2 cellular contexts compared by ENCODE assay signal in genomic region chr15:85598718-85599398, GRCh38.
A peak's percentile ranks its signal among the peaks of the same experiment; 100 is the strongest.
TF ChIP-seq lines count a peak whose summit lies in the region.

No MANE protein-coding gene starts in this region.

TF ChIP-seq in WTC11, 78 proteins besides CTCF, POLR2A, EP300 and RAD21 (continues in another document):
- TF ChIP-seq KAT7 (CRISPR knock-in tag; IDR thresholded peaks at IDR 0.05; ENCODE audit: borderline replicate concordance) (no peak), SP1 (CRISPR knock-in tag; conservative IDR thresholded peaks at IDR 0.05) (no peak), ZBTB21 (CRISPR knock-in tag; IDR thresholded peaks at IDR 0.05; ENCODE audit: borderline replicate concordance) (no peak), AR (CRISPR knock-in tag; IDR thresholded peaks at IDR 0.05) (no peak), GABPB1 (CRISPR knock-in tag; IDR thresholded peaks at IDR 0.05) (no peak), IRF2 (CRISPR knock-in tag; IDR thresholded peaks at IDR 0.05; ENCODE audit: borderline replicate concordance, low read depth) (no peak), ZMAT4 (CRISPR knock-in tag; IDR thresholded peaks at IDR 0.05) (no peak), NFATC4 (CRISPR knock-in tag; IDR thresholded peaks at IDR 0.05) (no peak), GRHL2 (CRISPR knock-in tag; IDR thresholded peaks at IDR 0.05; ENCODE audit: insufficient replicate concordance, severe bottlenecking) (no peak), ZNF317 (CRISPR knock-in tag; IDR thresholded peaks at IDR 0.05; ENCODE audit: borderline replicate concordance, low read depth) (no peak), TP53 (CRISPR knock-in tag; IDR thresholded peaks at IDR 0.05) (no peak), EMX1 (CRISPR knock-in tag; IDR thresholded peaks at IDR 0.05) (no peak)
- TF ChIP-seq, protein P1, sequence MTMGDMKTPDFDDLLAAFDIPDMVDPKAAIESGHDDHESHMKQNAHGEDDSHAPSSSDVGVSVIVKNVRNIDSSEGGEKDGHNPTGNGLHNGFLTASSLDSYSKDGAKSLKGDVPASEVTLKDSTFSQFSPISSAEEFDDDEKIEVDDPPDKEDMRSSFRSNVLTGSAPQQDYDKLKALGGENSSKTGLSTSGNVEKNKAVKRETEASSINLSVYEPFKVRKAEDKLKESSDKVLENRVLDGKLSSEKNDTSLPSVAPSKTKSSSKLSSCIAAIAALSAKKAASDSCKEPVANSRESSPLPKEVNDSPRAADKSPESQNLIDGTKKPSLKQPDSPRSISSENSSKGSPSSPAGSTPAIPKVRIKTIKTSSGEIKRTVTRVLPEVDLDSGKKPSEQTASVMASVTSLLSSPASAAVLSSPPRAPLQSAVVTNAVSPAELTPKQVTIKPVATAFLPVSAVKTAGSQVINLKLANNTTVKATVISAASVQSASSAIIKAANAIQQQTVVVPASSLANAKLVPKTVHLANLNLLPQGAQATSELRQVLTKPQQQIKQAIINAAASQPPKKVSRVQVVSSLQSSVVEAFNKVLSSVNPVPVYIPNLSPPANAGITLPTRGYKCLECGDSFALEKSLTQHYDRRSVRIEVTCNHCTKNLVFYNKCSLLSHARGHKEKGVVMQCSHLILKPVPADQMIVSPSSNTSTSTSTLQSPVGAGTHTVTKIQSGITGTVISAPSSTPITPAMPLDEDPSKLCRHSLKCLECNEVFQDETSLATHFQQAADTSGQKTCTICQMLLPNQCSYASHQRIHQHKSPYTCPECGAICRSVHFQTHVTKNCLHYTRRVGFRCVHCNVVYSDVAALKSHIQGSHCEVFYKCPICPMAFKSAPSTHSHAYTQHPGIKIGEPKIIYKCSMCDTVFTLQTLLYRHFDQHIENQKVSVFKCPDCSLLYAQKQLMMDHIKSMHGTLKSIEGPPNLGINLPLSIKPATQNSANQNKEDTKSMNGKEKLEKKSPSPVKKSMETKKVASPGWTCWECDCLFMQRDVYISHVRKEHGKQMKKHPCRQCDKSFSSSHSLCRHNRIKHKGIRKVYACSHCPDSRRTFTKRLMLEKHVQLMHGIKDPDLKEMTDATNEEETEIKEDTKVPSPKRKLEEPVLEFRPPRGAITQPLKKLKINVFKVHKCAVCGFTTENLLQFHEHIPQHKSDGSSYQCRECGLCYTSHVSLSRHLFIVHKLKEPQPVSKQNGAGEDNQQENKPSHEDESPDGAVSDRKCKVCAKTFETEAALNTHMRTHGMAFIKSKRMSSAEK (CRISPR knock-in tag; IDR thresholded peaks at IDR 0.05; ENCODE audit: borderline replicate concordance): no peak
- TF ChIP-seq, protein P2, sequence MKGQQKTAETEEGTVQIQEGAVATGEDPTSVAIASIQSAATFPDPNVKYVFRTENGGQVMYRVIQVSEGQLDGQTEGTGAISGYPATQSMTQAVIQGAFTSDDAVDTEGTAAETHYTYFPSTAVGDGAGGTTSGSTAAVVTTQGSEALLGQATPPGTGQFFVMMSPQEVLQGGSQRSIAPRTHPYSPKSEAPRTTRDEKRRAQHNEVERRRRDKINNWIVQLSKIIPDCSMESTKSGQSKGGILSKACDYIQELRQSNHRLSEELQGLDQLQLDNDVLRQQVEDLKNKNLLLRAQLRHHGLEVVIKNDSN (CRISPR knock-in tag; IDR thresholded peaks at IDR 0.05): no peak

TF ChIP-seq in endothelial cell of umbilical vein, 7 proteins besides CTCF, POLR2A, EP300 and RAD21:
- peak; percentile 41 for TF ChIP-seq JUN (IDR thresholded peaks at IDR 0.05; ENCODE audit: borderline replicate concordance, insufficient read depth, insufficient read length, low read depth)
- no peak for TF ChIP-seq POLR2AphosphoS5 (IDR thresholded peaks at IDR 0.05; ENCODE audit: insufficient read depth, low read depth, low read length)
